ENCODE assay signal across 11 cellular contexts in the genomic region with DNA sequence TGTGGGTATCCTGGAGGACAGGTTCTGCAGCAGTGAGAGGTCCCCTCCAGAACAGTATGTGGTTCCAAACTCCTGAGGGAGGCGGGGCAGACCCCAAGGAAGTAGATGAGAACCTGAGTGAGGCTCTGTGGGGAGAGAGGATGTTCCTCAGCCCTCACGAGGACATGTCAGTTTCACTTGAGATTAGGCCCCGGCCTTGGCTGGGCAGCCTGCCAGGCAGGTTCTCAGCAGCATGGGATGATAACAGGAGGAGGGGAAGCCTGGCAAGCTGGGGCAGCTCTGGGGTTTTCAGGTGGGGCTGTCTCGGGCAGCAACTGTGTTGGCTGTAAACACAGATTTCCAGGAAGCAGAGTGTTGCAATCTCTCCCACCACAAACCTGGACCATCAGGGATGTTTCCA. TPM values are rescaled to one million over a fixed set of nuclear protein-coding genes. Genes with fewer than 3 reads are reported as not detected.
A peak's percentile ranks its signal among the peaks of the same experiment; 100 is the strongest.
DNase-seq lines count a peak whose midpoint lies in the region; FAIRE-seq and TF ChIP-seq lines count a peak whose summit lies in the region.
"Not testable (repeated sequence)": the region's sequence is repeated elsewhere in the genome, so short reads cannot be mapped to it uniquely, and the experiment has no call there.
"Had no signal": no experiment of that assay in that cellular context is flagged by ENCODE, and none has a peak within 500 bp of the region (broad histone marks: within the 10 kb centered on the region; RNA-seq: fewer than 3 reads in every experiment).

No MANE protein-coding gene starts in this region.

- H3K9ac ChIP-seq in BLaER1: not testable (repeated sequence)

- not testable (repeated sequence) for H3K4me1 ChIP-seq in BLaER1

- not testable (repeated sequence) for H3K9me3 ChIP-seq in BLaER1

- in situ Hi-C loops in G401 (cut with HindIII; ENCODE audit: low sequenced_read_pairs): not testable (repeated sequence)

- H3K4me3 ChIP-seq in BLaER1; bronchial epithelial cell (ENCODE audit: low read depth, low read length): not testable (repeated sequence)

- not testable (repeated sequence) for H3K36me3 ChIP-seq in BLaER1; bronchial epithelial cell (ENCODE audit: control insufficient read depth, insufficient read depth, low read length)

- not testable (repeated sequence) for H3K27ac ChIP-seq in BLaER1

- TF ChIP-seq CTCF in bronchial epithelial cell (IDR thresholded peaks at IDR 0.05; ENCODE audit: insufficient read depth, low read length, severe bottlenecking): not testable (repeated sequence)

- H3K4me2 ChIP-seq in BLaER1: peak overlapping the region; percentile 17; the same call in 1 of the 2 replicates

- DNase-seq in G401 (ENCODE audit: low spot score) (peak; percentile 30), NCI-H1105 treated with DMSO at 0.1 percent for 48 hours (lab: John Stamatoyannopoulos, UW) (peak; percentile 4), RPMI8226 (peak; percentile 60), bronchial epithelial cell (ENCODE audit: low read depth) (peak; percentile 20)

- not testable (repeated sequence) for H3K27me3 ChIP-seq in BLaER1; bronchial epithelial cell (ENCODE audit: control insufficient read depth, insufficient read depth, low read length)

- H4K20me1 ChIP-seq in BLaER1: not testable (repeated sequence)

- not testable (repeated sequence) for FAIRE-seq in bronchial epithelial cell (lab: Jason Lieb, UNC)

RNA-seq across cellular contexts. Expression of gene KCNJ18, which starts 40.3 kb away (rescaled TPM):
- total RNA-seq in G401 (2014; rRNA removed; shearing (Covaris generic)): not detected in 2 replicates
- not detected in 2 replicates for total RNA-seq in bronchial epithelial cell
- total RNA-seq: A172; B cell; CD4-positive, alpha-beta memory T cell; CD4-positive, CD25-positive, alpha-beta regulatory T cell; CD8-positive, alpha-beta memory T cell; GM12878 had no signal

Comparison
In these comparisons a context has a peak if more than half of its experiments do, and no peak if none do; other contexts are left out.
1. DNase-seq: peak in every context shown above with its lines; median percentile 60 in RPMI8226; 30 in G401; 20 in bronchial epithelial cell; 4 in NCI-H1105 treated with DMSO at 0.1 percent for 48 hours.